Comparison of ENCODE assay signal across 28 cellular contexts in the genomic region with DNA sequence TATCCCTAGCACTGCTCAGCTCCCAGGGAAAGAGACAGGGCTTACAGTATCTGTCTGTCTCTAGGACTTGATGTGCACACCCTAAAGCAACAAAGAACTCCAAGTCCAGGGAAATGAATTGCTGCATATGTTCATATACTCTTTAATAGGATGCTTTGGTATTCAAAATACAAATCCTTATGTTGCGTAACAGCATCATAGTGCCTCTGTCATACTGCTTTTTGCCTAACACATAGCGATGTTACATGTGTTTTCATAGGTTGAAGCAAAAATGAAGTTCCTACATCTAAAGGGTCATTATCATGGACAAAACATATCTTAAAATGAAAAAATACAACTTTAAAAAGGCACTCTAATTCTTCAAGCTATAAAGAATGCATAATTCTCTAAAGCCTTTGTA.
"Had no signal": no experiment of that assay in that cellular context is flagged by ENCODE, and none has a peak within 500 bp of the region (broad histone marks: within the 10 kb centered on the region; RNA-seq: fewer than 3 reads in every experiment).

No MANE protein-coding gene starts in this region.

- H3K79me2 ChIP-seq: parathyroid adenoma had no signal

- ATAC-seq: natural killer cell; psoas muscle; right cardiac atrium; sciatic nerve; stimulated activated memory B cell treated with anti-CD40 and anti-IgM and Interleukin-4, amounts not matched to agents 10 μg/mL and 1 μg/mL and 100 μg/mL, for 72 hours; stimulated activated naive CD8-positive, alpha-beta T cell treated with anti-CD3 and anti-CD28 coated beads, Interleukin-15, amount 100 ng/mL, for 72 hours; stimulated activated naive CD8-positive, alpha-beta T cell treated with anti-CD3 and anti-CD28 coated beads, Interleukin-15, Interleukin-2, amounts not matched to agents 100 U/mL and 50 U/mL, for 24 hours; upper lobe of right lung had no signal

- H3K9me3 ChIP-seq: psoas muscle, suprapubic skin, testis, tibial artery, transverse colon, upper lobe of right lung, uterus had no signal

- H3K36me3 ChIP-seq: neural progenitor cell, ovary, transverse colon, upper lobe of right lung, uterus had no signal

- H3K27ac ChIP-seq: neural progenitor cell, ovary, parathyroid adenoma, psoas muscle, skin epidermis, spleen, suprapubic skin, testis, tibial artery, transverse colon, upper lobe of right lung, uterus had no signal

- H3K27me3 ChIP-seq: neural progenitor cell, ovary, spleen, suprapubic skin, testis, tibial artery, transverse colon, upper lobe of right lung, uterus had no signal

- H3K4me3 ChIP-seq: neural progenitor cell, ovary, psoas muscle, skin epidermis, smooth muscle cell, spleen, suprapubic skin, testis, tibial artery, transverse colon, upper lobe of right lung, uterus had no signal

- H3K9ac ChIP-seq: neural progenitor cell, parathyroid adenoma had no signal

- H3K4me2 ChIP-seq: neural progenitor cell, smooth muscle cell had no signal

- DNase-seq: natural killer cell; occipital lobe; ovary; posterior cingulate gyrus; psoas muscle; right cardiac atrium; spleen; stimulated activated CD4-positive, alpha-beta T cell treated with anti-CD3 and anti-CD28 coated beads, Interleukin-12 subunit alpha, Interleukin-12 subunit beta, amount 100 ng/mL, for 4 hours; stimulated activated CD4-positive, alpha-beta T cell treated with anti-CD3 and anti-CD28 coated beads, Interleukin-1b, Interleukin-23, amount 100 ng/mL, for 48 hours; stimulated activated CD4-positive, alpha-beta T cell treated with anti-CD3 and anti-CD28 coated beads, Interleukin-4, amount 100 ng/mL, for 1 hour; stimulated activated CD4-positive, alpha-beta T cell treated with anti-CD3 and anti-CD28 coated beads, Interleukin-4, amount 100 ng/mL, for 4 hours; stimulated activated CD8-positive, alpha-beta memory T cell treated with anti-CD3 and anti-CD28 coated beads, Interleukin-4, amount 100 ng/mL, for 48 hours; stimulated activated naive CD4-positive, alpha-beta T cell; stimulated activated naive CD8-positive, alpha-beta T cell treated with anti-CD3 and anti-CD28 coated beads, Interleukin-15, amount 100 ng/mL, for 72 hours; stimulated activated naive CD8-positive, alpha-beta T cell treated with anti-CD3 and anti-CD28 coated beads, Interleukin-15, Interleukin-2, amounts not matched to agents 100 U/mL and 50 U/mL, for 24 hours; substantia nigra; testis; tibial artery; transverse colon; upper lobe of right lung; uterus had no signal

- H2AFZ ChIP-seq: neural progenitor cell, parathyroid adenoma had no signal

- H3K4me1 ChIP-seq: neural progenitor cell, parathyroid adenoma, psoas muscle, spleen, suprapubic skin, testis, tibial artery, upper lobe of right lung, uterus had no signal
